1 cellular context compared by ENCODE assay signal in the genomic region with DNA sequence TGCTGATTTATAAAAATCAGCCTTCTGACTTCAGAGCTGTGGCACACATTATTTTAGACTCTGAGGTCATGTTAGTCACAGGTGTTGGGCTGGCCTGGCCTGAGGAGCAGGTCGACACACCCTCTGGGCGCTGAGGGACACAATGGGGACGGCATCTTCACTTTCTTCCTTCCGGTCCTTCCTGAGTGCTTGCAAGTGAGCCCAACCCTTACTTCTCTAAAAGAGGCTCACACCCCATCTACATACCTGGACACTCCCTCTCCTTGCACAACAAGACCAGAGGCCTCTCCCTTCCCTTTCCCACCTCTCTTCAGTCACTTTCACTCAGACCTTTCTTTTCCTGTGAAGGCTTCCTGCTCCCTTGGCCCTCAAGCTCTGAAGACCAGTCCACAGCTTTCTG.
TF ChIP-seq lines count a peak whose summit lies in the region.

No MANE protein-coding gene starts in this region.

TF ChIP-seq in HEK293, 187 proteins besides CTCF, POLR2A, EP300 and RAD21:
- TF ChIP-seq, protein P1, sequence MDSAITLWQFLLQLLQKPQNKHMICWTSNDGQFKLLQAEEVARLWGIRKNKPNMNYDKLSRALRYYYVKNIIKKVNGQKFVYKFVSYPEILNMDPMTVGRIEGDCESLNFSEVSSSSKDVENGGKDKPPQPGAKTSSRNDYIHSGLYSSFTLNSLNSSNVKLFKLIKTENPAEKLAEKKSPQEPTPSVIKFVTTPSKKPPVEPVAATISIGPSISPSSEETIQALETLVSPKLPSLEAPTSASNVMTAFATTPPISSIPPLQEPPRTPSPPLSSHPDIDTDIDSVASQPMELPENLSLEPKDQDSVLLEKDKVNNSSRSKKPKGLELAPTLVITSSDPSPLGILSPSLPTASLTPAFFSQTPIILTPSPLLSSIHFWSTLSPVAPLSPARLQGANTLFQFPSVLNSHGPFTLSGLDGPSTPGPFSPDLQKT (IDR thresholded peaks at IDR 0.05; ENCODE audit: borderline replicate concordance, low read depth, low read length) = no peak
- TF ChIP-seq, protein P2, sequence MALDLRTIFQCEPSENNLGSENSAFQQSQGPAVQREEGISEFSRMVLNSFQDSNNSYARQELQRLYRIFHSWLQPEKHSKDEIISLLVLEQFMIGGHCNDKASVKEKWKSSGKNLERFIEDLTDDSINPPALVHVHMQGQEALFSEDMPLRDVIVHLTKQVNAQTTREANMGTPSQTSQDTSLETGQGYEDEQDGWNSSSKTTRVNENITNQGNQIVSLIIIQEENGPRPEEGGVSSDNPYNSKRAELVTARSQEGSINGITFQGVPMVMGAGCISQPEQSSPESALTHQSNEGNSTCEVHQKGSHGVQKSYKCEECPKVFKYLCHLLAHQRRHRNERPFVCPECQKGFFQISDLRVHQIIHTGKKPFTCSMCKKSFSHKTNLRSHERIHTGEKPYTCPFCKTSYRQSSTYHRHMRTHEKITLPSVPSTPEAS (tag by site-specific recombination; IDR thresholded peaks at IDR 0.05) = no peak
- no peak for TF ChIP-seq ZNF274 (IDR thresholded peaks at IDR 0.05; ENCODE audit: low read length)
- TF ChIP-seq ZNF274 (tag by site-specific recombination; IDR thresholded peaks at IDR 0.05; ENCODE audit: borderline replicate concordance) = no peak
- no peak for TF ChIP-seq ZNF677 (tag by site-specific recombination; IDR thresholded peaks at IDR 0.05)
- TF ChIP-seq PRDM1 (tag by site-specific recombination; IDR thresholded peaks at IDR 0.05) = peak; percentile 82
- no peak for TF ChIP-seq ZBTB1 (tag by site-specific recombination; IDR thresholded peaks at IDR 0.05)
